Comparison of ENCODE assay signal across 9 cellular contexts in genomic region chr20:24896984-24897383, GRCh38. TPM values are rescaled to one million over a fixed set of nuclear protein-coding genes. Genes with fewer than 3 reads are reported as not detected.
"Had no signal": no experiment of that assay in that cellular context is flagged by ENCODE, and none has a peak within 500 bp of the region (broad histone marks: within the 10 kb centered on the region; RNA-seq: fewer than 3 reads in every experiment).

No MANE protein-coding gene starts in this region.

- H3K4me3 ChIP-seq: GM23338, K562 had no signal

- DNase-seq: H9, HCEC 1CT, IMR-90 had no signal

- H3K4me1 Mint-ChIP-seq: GM23338, H9 had no signal

- H3K27ac Mint-ChIP-seq: GM23338, H9 had no signal

- H3K4me3 Mint-ChIP-seq: GM23338, H9 had no signal

- H3K4me2 ChIP-seq: GM23338 had no signal

- ATAC-seq: GM23338, K562 had no signal

- FAIRE-seq: H1, H54, HTR-8/SVneo, K562 had no signal

- H2AFZ ChIP-seq: GM23338 had no signal

RNA-seq across cellular contexts. Expression of gene CST7, which starts 52.1 kb away (rescaled TPM):
- total RNA-seq: GM23338, H1, H9, HT-29, IMR-90, K562 had no signal
- polyA plus RNA-seq: GM23338, H1, IMR-90, K562 had no signal
